In genomic region chr17:39738568-39738901, GRCh38 we compare ENCODE assay signal across 8 cellular contexts. TPM values are rescaled to one million over a fixed set of nuclear protein-coding genes. Genes with fewer than 3 reads are reported as not detected.
A peak's percentile ranks its signal among the peaks of the same experiment; 100 is the strongest.
DNase-seq lines count a peak whose midpoint lies in the region; ATAC-seq and TF ChIP-seq lines count a peak whose summit lies in the region.

No MANE protein-coding gene starts in this region.

- peaks cover 10% of the 10 kb centered on the region for H3K27me3 ChIP-seq in CD4-positive, alpha-beta T cell (ENCODE audit: control insufficient read depth, insufficient read depth, low read length)
- no peaks in the 10 kb centered on the region for H3K27me3 ChIP-seq in foreskin keratinocyte

- H3K4me1 ChIP-seq in foreskin keratinocyte, result peaks cover 5% of the 10 kb centered on the region

- peak overlapping the region; percentile 68 for H3K27ac Mint-ChIP-seq in CD4-positive, alpha-beta T cell

- intact Hi-C loops in CD4-positive, alpha-beta T cell (cut with DNase I, micrococcal nuclease), result no loop called here
- intact Hi-C loops in sciatic nerve (cut with DNase I), result no loop called here

- no peaks in the 10 kb centered on the region for H3K9me3 ChIP-seq in CD4-positive, alpha-beta T cell (ENCODE audit: control insufficient read depth, low read length)

- POLR2A ChIA-PET in CD4-positive, alpha-beta T cell (lab: Charles Lee), result no interaction called here

- no peak overlapping the region for H3K27ac ChIP-seq in CD4-positive, alpha-beta T cell (ENCODE audit: low read depth, low read length)
- H3K27ac ChIP-seq in foreskin keratinocyte, result peak overlapping the region; percentile 95

- peaks cover 20% of the 10 kb centered on the region for H3K27me3 Mint-ChIP-seq in CD4-positive, alpha-beta T cell

- H3K36me3 Mint-ChIP-seq in CD4-positive, alpha-beta T cell (ENCODE audit: low read depth), result no peaks in the 10 kb centered on the region

- DNase-seq in CD4-positive, alpha-beta T cell, result peak in 9 of 10 experiments; percentile 19 to 64 (median 43)
- DNase-seq in NCI-H2029 (lab: John Stamatoyannopoulos, UW) (peak; percentile 62), activated T-cell treated with anti-CD3 and anti-CD28 coated beads for 24 hours (ENCODE audit: low read depth) (peak; percentile 45), foreskin keratinocyte (peak in 1 of 2 donors; percentile 54), sciatic nerve (ENCODE audit: low spot score) (no peak), medulla oblongata (ENCODE audit: extremely low spot score) (no peak), SIG-M5 treated with dmso at 0.1 percent for 504 hours (lab: John Stamatoyannopoulos, UW; ENCODE audit: unreplicated experiment) (no peak)

- peaks cover 6% of the 10 kb centered on the region for H3K4me1 Mint-ChIP-seq in CD4-positive, alpha-beta T cell (ENCODE audit: low read depth)

- no peak for TF ChIP-seq CTCF in CD4-positive, alpha-beta T cell (IDR thresholded peaks at IDR 0.05)
- no peak for TF ChIP-seq CTCF in foreskin keratinocyte (conservative IDR thresholded peaks at IDR 0.05)

- peak; percentile 100 for ATAC-seq in CD4-positive, alpha-beta T cell (ENCODE audit: poor library complexity)
- ATAC-seq in foreskin keratinocyte (peak; percentile 8), sciatic nerve (peak; percentile 18), HG03108 (IDR thresholded peaks at IDR 0.05; ENCODE audit: unreplicated experiment) (no peak)

- peak overlapping the region; percentile 93 for H3K4me3 Mint-ChIP-seq in CD4-positive, alpha-beta T cell

- H3K9me3 Mint-ChIP-seq in CD4-positive, alpha-beta T cell, result no peaks in the 10 kb centered on the region

- CTCF ChIA-PET in CD4-positive, alpha-beta T cell (lab: Charles Lee), result interaction anchor here (2.5 kb wide), 1 partner anchor 8 kb away, joined by 9 read pairs; the partner anchor contains the start of gene MIEN1

RNA-seq across cellular contexts. Expression of gene GRB7, which starts 0.8 kb away (rescaled TPM):
- total RNA-seq in CD4-positive, alpha-beta T cell, result not detected
- 15.6 and 16.2 TPM in 2 replicates for total RNA-seq in foreskin keratinocyte
- 14.3 and 14.4 TPM in 2 replicates for polyA plus RNA-seq in foreskin keratinocyte
- 1.6 TPM for total RNA-seq in sciatic nerve

RNA-seq across cellular contexts. Expression of gene MIEN1, which starts 8.2 kb away (rescaled TPM):
- 10 to 100 TPM; 31.5 to 32.3 TPM for total RNA-seq in CD4-positive, alpha-beta T cell
- 57.1 and 61.6 TPM in 2 replicates for total RNA-seq in foreskin keratinocyte
- 78.4 and 83.5 TPM in 2 replicates for polyA plus RNA-seq in foreskin keratinocyte
- total RNA-seq in sciatic nerve, result 18.5 TPM

RNA-seq across cellular contexts. Expression of gene ERBB2, which starts 38.7 kb away (rescaled TPM):
- 1 to 10 TPM; 2.4 to 4.6 TPM for total RNA-seq in CD4-positive, alpha-beta T cell
- total RNA-seq in foreskin keratinocyte (38.8 and 39.2 TPM in 2 replicates), sciatic nerve (131 TPM)
- 20.9 and 22.2 TPM in 2 replicates for polyA plus RNA-seq in foreskin keratinocyte

RNA-seq across cellular contexts. Expression of gene PGAP3, which starts 50.7 kb away (rescaled TPM):
- total RNA-seq in CD4-positive, alpha-beta T cell, result 10 to 100 TPM; 26.1 to 30.7 TPM
- total RNA-seq in foreskin keratinocyte (3.3 and 4.6 TPM in 2 replicates), sciatic nerve (16.0 TPM)
- polyA plus RNA-seq in foreskin keratinocyte, result 4.3 TPM in 2 replicates

Comparison
In these comparisons a context has a peak if more than half of its experiments do, and no peak if none do; other contexts are left out.
1. DNase-seq: peak in CD4-positive, alpha-beta T cell (9 of 10), NCI-H2029 (single experiment) and activated T-cell treated with anti-CD3 and anti-CD28 coated beads for 24 hours (single experiment); none in sciatic nerve (single experiment), medulla oblongata (single experiment) and SIG-M5 treated with dmso at 0.1 percent for 504 hours (single experiment).